In the genomic region with DNA sequence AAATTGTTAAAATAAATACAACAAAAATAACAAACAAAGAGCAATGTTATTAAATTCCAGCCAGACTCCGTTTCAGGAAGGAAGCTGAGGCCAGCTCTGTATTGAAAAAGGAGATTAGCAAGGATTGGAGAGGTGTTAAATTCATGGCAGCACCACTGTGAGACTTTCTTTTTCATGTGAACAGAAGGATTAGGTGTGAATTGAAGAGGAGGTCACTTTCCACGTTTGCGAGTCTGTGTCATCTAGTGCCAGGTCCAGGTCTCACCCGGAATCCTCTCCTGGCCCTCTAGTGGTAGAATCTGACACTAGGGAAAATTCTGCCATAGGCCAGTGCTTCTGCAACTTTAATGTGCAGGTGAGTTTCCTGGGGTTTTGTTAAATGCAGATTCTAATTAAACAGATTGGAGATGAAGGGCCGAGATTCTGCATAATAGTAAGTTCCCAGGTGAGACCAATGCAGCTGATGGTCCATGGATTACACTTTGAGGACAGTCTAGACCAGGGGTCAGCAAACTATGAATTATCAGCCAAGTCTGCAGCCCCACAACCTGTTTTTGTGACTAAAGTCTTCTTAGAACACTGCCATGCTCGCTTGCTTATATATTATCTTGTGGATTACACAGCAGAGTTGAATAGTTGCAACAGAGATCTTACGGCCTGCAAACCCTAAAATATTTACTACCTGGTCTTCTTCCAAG, we compare ENCODE assay signal across 9 cellular contexts. TPM values are rescaled to one million over a fixed set of nuclear protein-coding genes. Genes with fewer than 3 reads are reported as not detected.
A peak's percentile ranks its signal among the peaks of the same experiment; 100 is the strongest.
DNase-seq lines count a peak whose midpoint lies in the region; ATAC-seq and TF ChIP-seq lines count a peak whose summit lies in the region.
"Had no signal": no experiment of that assay in that cellular context is flagged by ENCODE, and none has a peak within 500 bp of the region (broad histone marks: within the 10 kb centered on the region; RNA-seq: fewer than 3 reads in every experiment).

No MANE protein-coding gene starts in this region.

- no TSS peak for BruUV-seq in mammary epithelial cell (replicated peaks; lab: Mats Ljungman, UMichigan)

- no peaks in the 10 kb centered on the region for H3K79me2 ChIP-seq in mammary epithelial cell (ENCODE audit: insufficient read depth, low read length)

- H3K27me3 ChIP-seq in GM06990 (replicated peaks; ENCODE audit: control insufficient read depth, insufficient read depth, low read length) (no peaks in the 10 kb centered on the region), mammary epithelial cell (ENCODE audit: insufficient read depth, low read length) (peaks cover 24% of the 10 kb centered on the region), vagina (no peaks in the 10 kb centered on the region)

- dilution Hi-C loops in mammary epithelial cell (cut with HindIII; ENCODE audit: low sequenced_read_pairs): no loop called here

- H2AFZ ChIP-seq in mammary epithelial cell (ENCODE audit: low read depth, low read length): no peak overlapping the region

- H3K4me3 ChIP-seq in GM06990 (replicated peaks; ENCODE audit: low read depth, low read length): no peak overlapping the region
- no peak overlapping the region for H3K4me3 ChIP-seq in mammary epithelial cell (replicated peaks in 1 of 3; ENCODE audit: insufficient read depth in 1 of 3, low read depth in 2 of 3, low read length in 3 of 3)
- H3K4me3 ChIP-seq in vagina: no peak overlapping the region

- WGBS in mammary epithelial cell (ENCODE audit: low coverage, missing lambda C conversion rate): 18% methylated on average over 7 of the region's 7 CpGs

- H3K27ac ChIP-seq in mammary epithelial cell (ENCODE audit: insufficient read depth, low read depth, low read length) (no peak overlapping the region), vagina (no peak overlapping the region)

- no peak overlapping the region for H3K9ac ChIP-seq in mammary epithelial cell (ENCODE audit: insufficient read depth, low read length)

- H3K36me3 ChIP-seq in GM06990 (ENCODE audit: control insufficient read depth, insufficient read depth, low read length) (no peaks in the 10 kb centered on the region), mammary epithelial cell (ENCODE audit: insufficient read depth, low read length) (no peaks in the 10 kb centered on the region), vagina (no peaks in the 10 kb centered on the region)

- peak; percentile 76 for DNase-seq in AG08396 (ENCODE audit: low spot score)
- no peak for DNase-seq in GM06990 (ENCODE audit: extremely low read depth, insufficient read length)
- DNase-seq in NCI-H2029 (lab: John Stamatoyannopoulos, UW): peak; percentile 63
- peak; percentile 51 for DNase-seq in mammary epithelial cell
- peak; percentile 53 for DNase-seq in left lobe of liver (ENCODE audit: low spot score)
- DNase-seq in vagina (ENCODE audit: extremely low spot score in 2 of 2): no peak

- in situ Hi-C loops in mammary epithelial cell (cut with MboI; ENCODE audit: low sequenced_read_pairs in 2 of 2): no loop called here

- no peak for TF ChIP-seq POLR2A in vagina (IDR thresholded peaks at IDR 0.05)

- peak; percentile 85 for TF ChIP-seq CTCF in GM06990 (IDR thresholded peaks at IDR 0.05; ENCODE audit: insufficient read depth, low read length, poor library complexity, severe bottlenecking)
- peak; percentile 78 to 91 for TF ChIP-seq CTCF in mammary epithelial cell (conservative IDR thresholded peaks at IDR 0.05 in 1 of 2, IDR thresholded peaks at IDR 0.05 in 1 of 2; ENCODE audit: extremely low read depth in 1 of 2, insufficient read depth in 1 of 2, low read depth in 1 of 2, low read length in 2 of 2)
- peak; percentile 28 to 52 (median 44) for TF ChIP-seq CTCF in vagina (IDR thresholded peaks at IDR 0.05)

- H4K20me1 ChIP-seq in mammary epithelial cell (ENCODE audit: insufficient read depth, low read length): no peaks in the 10 kb centered on the region

- CTCF ChIA-PET in mammary epithelial cell (lab: Charles Lee; ENCODE audit: low non-redundant PET): interaction anchor here (0.7 kb wide), 1 partner anchor 24 kb away, joined by 5 read pairs; no protein-coding TSS in a partner anchor

- H3K4me1 ChIP-seq in mammary epithelial cell (ENCODE audit: insufficient read depth, low read length) (peaks cover 8% of the 10 kb centered on the region), vagina (peaks cover 4% of the 10 kb centered on the region)

- H3K4me2 ChIP-seq in mammary epithelial cell (ENCODE audit: insufficient read depth, low read depth, low read length): peak overlapping the region; percentile 24

- ATAC-seq in left lobe of liver (peak; percentile 76), GM18868 (IDR thresholded peaks at IDR 0.05; ENCODE audit: unreplicated experiment) (no peak), GM18502 (IDR thresholded peaks at IDR 0.05; ENCODE audit: poor library complexity, unreplicated experiment) (no peak)
- ATAC-seq: stimulated activated naive CD8-positive, alpha-beta T cell treated with anti-CD3 and anti-CD28 coated beads, Interleukin-15, amount 100 ng/mL, for 72 hours had no signal

- H3K9me3 ChIP-seq in mammary epithelial cell (replicated peaks; ENCODE audit: insufficient read depth, low read length): peaks cover 6% of the 10 kb centered on the region
- no peaks in the 10 kb centered on the region for H3K9me3 ChIP-seq in vagina

- intact Hi-C loops in mammary epithelial cell (cut with micrococcal nuclease) (loop anchor here (1.0 to 2.0 kb wide), 3 partner anchors 33 to 225 kb away; no protein-coding TSS in a partner anchor), vagina (cut with DNase I) (no loop called here)

RNA-seq across cellular contexts. Expression of a gene that starts 9.2 kb away (rescaled TPM):
- under 1 TPM in 1 of 2 donors, not detected in 1; under 0.01 TPM for total RNA-seq in mammary epithelial cell
- not detected for polyA plus RNA-seq in mammary epithelial cell
- polyA minus RNA-seq in mammary epithelial cell: not detected
- total RNA-seq in left lobe of liver: 64.8 TPM
- 2.0 TPM for total RNA-seq in vagina

Comparison
In these comparisons a context has a peak if more than half of its experiments do, and no peak if none do; other contexts are left out.
1. DNase-seq: peak in AG08396 (single experiment), NCI-H2029 (single experiment), mammary epithelial cell (single experiment) and left lobe of liver (single experiment); none in GM06990 (single experiment) and vagina (0 of 2).
2. RNA of a gene that starts 9.2 kb away (total RNA-seq): 64.8 TPM in left lobe of liver (single experiment); 2.0 TPM in vagina (single experiment) and under 0.01 TPM in mammary epithelial cell; every median in the first group is over 10 times any median in the second.
3. Peak in every context shown above with its lines, with median percentiles within 50 percentile points of each other: CTCF ChIP-seq.